8 cellular contexts compared by ENCODE assay signal in genomic region chr17:64736804-64737492, GRCh38.
DNase-seq lines count a peak whose midpoint lies in the region; ATAC-seq, FAIRE-seq and TF ChIP-seq lines count a peak whose summit lies in the region.

No MANE protein-coding gene starts in this region.

- H3K9me3 ChIP-seq in DOHH2 (ENCODE audit: control insufficient read depth, insufficient read depth, low read length) (no peaks in the 10 kb centered on the region), MM.1S (replicated peaks; ENCODE audit: insufficient read depth, low read length) (no peaks in the 10 kb centered on the region), endothelial cell of umbilical vein (replicated peaks; ENCODE audit: control insufficient read depth, insufficient read depth, low read length) (no peaks in the 10 kb centered on the region), prostate gland (no peaks in the 10 kb centered on the region)

- H3K4me2 ChIP-seq in DOHH2 (ENCODE audit: low read length) (no peak overlapping the region), MM.1S (ENCODE audit: low read depth, low read length) (0 out of 2 replicates have a peak overlapping the region, but pooled peaks have one; percentile 5), endothelial cell of umbilical vein (ENCODE audit: insufficient read depth, low read length) (no peak overlapping the region)

- POLR2A ChIA-PET in endothelial cell of umbilical vein (lab: Charles Lee), result interaction anchor here (0.6 to 0.7 kb wide), 5 partner anchors 21 to 1220 kb away, joined by 3 to 7 read pairs (median 3); partner anchors contain the start of gene CEP95

- no peaks in the 10 kb centered on the region for H3F3A ChIP-seq in DOHH2 (ENCODE audit: control insufficient read depth, insufficient read depth)
- H3F3A ChIP-seq in MM.1S (ENCODE audit: insufficient read depth, low read length), result no peaks in the 10 kb centered on the region

- no peak overlapping the region for H2AFZ ChIP-seq in MM.1S (ENCODE audit: low read length)
- H2AFZ ChIP-seq in endothelial cell of umbilical vein (ENCODE audit: low read depth, low read length), result no peak overlapping the region

- H3K4me1 ChIP-seq in DOHH2 (ENCODE audit: control insufficient read depth, low read length) (peaks cover 7% of the 10 kb centered on the region), MM.1S (ENCODE audit: low read length) (peaks cover 5% of the 10 kb centered on the region), endothelial cell of umbilical vein (ENCODE audit: control insufficient read depth, extremely low read depth, insufficient read depth, low read length) (peaks cover 42% of the 10 kb centered on the region), prostate gland (replicated peaks) (no peaks in the 10 kb centered on the region)

- H3K4me3 ChIP-seq in DOHH2 (ENCODE audit: low read length) (no peak overlapping the region), MM.1S (ENCODE audit: low read length) (no peak overlapping the region), endothelial cell of umbilical vein (replicated peaks in 1 of 3; ENCODE audit: insufficient read depth in 1 of 3, low read depth in 1 of 3, low read length in 3 of 3) (no peak overlapping the region), prostate gland (no peak overlapping the region)

- H4K20me1 ChIP-seq in DOHH2 (ENCODE audit: control insufficient read depth, insufficient read depth, low read depth, low read length) (no peaks in the 10 kb centered on the region), MM.1S (ENCODE audit: insufficient read depth, low read length) (no peaks in the 10 kb centered on the region), endothelial cell of umbilical vein (replicated peaks; ENCODE audit: control insufficient read depth, extremely low read depth, insufficient read depth, low read length) (no peaks in the 10 kb centered on the region)

- H3K9me1 ChIP-seq in endothelial cell of umbilical vein (replicated peaks; ENCODE audit: control insufficient read depth, extremely low read depth, insufficient read depth, low read length), result no peaks in the 10 kb centered on the region

- H3K27me3 ChIP-seq in DOHH2 (ENCODE audit: control insufficient read depth, low read length), result 0 out of 2 replicates have a peak, but pooled peaks cover under 1% of the 10 kb centered on the region
- H3K27me3 ChIP-seq in MM.1S (replicated peaks; ENCODE audit: insufficient read depth, low read length), result no peaks in the 10 kb centered on the region
- no peaks in the 10 kb centered on the region for H3K27me3 ChIP-seq in endothelial cell of umbilical vein (ENCODE audit: control insufficient read depth in 2 of 2, insufficient read depth in 2 of 2, low read length in 2 of 2)
- no peaks in the 10 kb centered on the region for H3K27me3 ChIP-seq in prostate gland (replicated peaks; ENCODE audit: insufficient read depth)

- BruUV-seq in endothelial cell of umbilical vein (replicated peaks; lab: Mats Ljungman, UMichigan), result no TSS peak

- TF ChIP-seq POLR2A in endothelial cell of umbilical vein (IDR thresholded peaks at IDR 0.05; ENCODE audit: low read depth, low read length), result no peak
- TF ChIP-seq POLR2A in prostate gland (IDR thresholded peaks at IDR 0.05), result no peak

- DNase-seq in MM.1S, result peak; percentile 57
- DNase-seq in activated CD4-positive, alpha-beta T cell treated with anti-CD3 and anti-CD28 coated beads, Interleukin-2, amount 50 U/mL, for 4 hours, result peak; percentile 35 to 49
- peak; percentile 75 for DNase-seq in endothelial cell of umbilical vein (ENCODE audit: low read depth, low spot score)
- peak; percentile 7 for DNase-seq in prostate gland (ENCODE audit: low spot score)

- ATAC-seq in GM18868 (IDR thresholded peaks at IDR 0.05; ENCODE audit: unreplicated experiment) (no peak), GM19351 (IDR thresholded peaks at IDR 0.05; ENCODE audit: unreplicated experiment) (no peak), HG03108 (IDR thresholded peaks at IDR 0.05; ENCODE audit: unreplicated experiment) (no peak)

- H3K9ac ChIP-seq in MM.1S (ENCODE audit: low read length) (no peak overlapping the region), endothelial cell of umbilical vein (replicated peaks; ENCODE audit: extremely low read depth, insufficient read depth, low read length) (no peak overlapping the region)

- TF ChIP-seq CTCF in DOHH2 (IDR thresholded peaks at IDR 0.05; ENCODE audit: low read depth, low read length, poor library complexity, severe bottlenecking) (peak; percentile 76), MM.1S (IDR thresholded peaks at IDR 0.05; ENCODE audit: low read length) (peak; percentile 60), endothelial cell of umbilical vein (IDR thresholded peaks at IDR 0.05; ENCODE audit: extremely low read depth in 1 of 2, insufficient read depth in 1 of 2, low read depth in 1 of 2, low read length in 2 of 2) (peak; percentile 66 to 71), prostate gland (IDR thresholded peaks at IDR 0.05) (peak in 3 of 4 experiments; percentile 40 to 51 (median 47))

- H3K27ac ChIP-seq in DOHH2 (ENCODE audit: low read depth, low read length) (no peak overlapping the region), MM.1S (ENCODE audit: low read length) (no peak overlapping the region), endothelial cell of umbilical vein (ENCODE audit: insufficient read depth, low read depth, low read length) (no peak overlapping the region), prostate gland (no peak overlapping the region)

- H3K79me2 ChIP-seq in DOHH2 (ENCODE audit: control insufficient read depth, low read length) (no peaks in the 10 kb centered on the region), MM.1S (ENCODE audit: low read length) (no peaks in the 10 kb centered on the region), endothelial cell of umbilical vein (ENCODE audit: control insufficient read depth, insufficient read depth, low read length) (peaks cover 5% of the 10 kb centered on the region)

- H3K36me3 ChIP-seq in DOHH2 (ENCODE audit: control insufficient read depth, low read length) (no peaks in the 10 kb centered on the region), MM.1S (replicated peaks; ENCODE audit: insufficient read depth, low read length) (no peaks in the 10 kb centered on the region), endothelial cell of umbilical vein (ENCODE audit: control insufficient read depth in 2 of 2, extremely low read depth in 1 of 2, insufficient read depth in 2 of 2, low read length in 2 of 2) (no peaks in the 10 kb centered on the region), prostate gland (no peaks in the 10 kb centered on the region)

- 57% methylated on average over 8 of the region's 8 CpGs for WGBS in prostate gland

- H3K9me2 ChIP-seq in DOHH2 (replicated peaks; ENCODE audit: control insufficient read depth, low read length) (no peaks in the 10 kb centered on the region), MM.1S (replicated peaks; ENCODE audit: insufficient read depth, low read length) (no peaks in the 10 kb centered on the region)

- FAIRE-seq in endothelial cell of umbilical vein (lab: Jason Lieb, UNC), result peak; percentile 94

- CTCF ChIA-PET in endothelial cell of umbilical vein (lab: Charles Lee), result interaction anchor here (0.9 to 3.4 kb wide), 14 partner anchors 9 to 165 kb away, joined by 3 to 22 read pairs (median 4); partner anchors contain the start of gene SMURF2

- intact Hi-C loops in endothelial cell of umbilical vein (cut with micrococcal nuclease), result loop anchor here (1.0 kb wide), 2 partner anchors 75 to 88 kb away; partner anchors contain the start of gene SMURF2
- intact Hi-C loops in prostate gland (cut with DNase I), result no loop called here

- dilution Hi-C loops in endothelial cell of umbilical vein (cut with MboI; ENCODE audit: extremely low pct_ligation_motif_present, low sequenced_read_pairs), result no loop called here

TF ChIP-seq in endothelial cell of umbilical vein, 7 proteins besides CTCF, POLR2A, EP300 and RAD21:
- TF ChIP-seq MAX (IDR thresholded peaks at IDR 0.05; ENCODE audit: insufficient read depth, insufficient read length) (no peak), MYC (IDR thresholded peaks at IDR 0.05; ENCODE audit: low read depth, low read length) (no peak), EZH2 (IDR thresholded peaks at IDR 0.05; ENCODE audit: borderline replicate concordance, low read depth, low read length, severe bottlenecking) (no peak), POLR2AphosphoS5 (IDR thresholded peaks at IDR 0.05; ENCODE audit: insufficient read depth, low read depth, low read length) (no peak), JUN (IDR thresholded peaks at IDR 0.05; ENCODE audit: borderline replicate concordance, insufficient read depth, insufficient read length, low read depth) (no peak), GATA2 (IDR thresholded peaks at IDR 0.05; ENCODE audit: insufficient read depth, insufficient read length, low read depth, low read length) (no peak), FOS (IDR thresholded peaks at IDR 0.05; ENCODE audit: borderline replicate concordance, insufficient read depth, low read length) (no peak)

Comparison
In these comparisons a context has a peak if more than half of its experiments do, and no peak if none do; other contexts are left out.
1. DNase-seq: peak in every context shown above with its lines; median percentile 75 in endothelial cell of umbilical vein; 57 in MM.1S; 42 in activated CD4-positive, alpha-beta T cell treated with anti-CD3 and anti-CD28 coated beads, Interleukin-2, amount 50 U/mL, for 4 hours; 7 in prostate gland.